8 cellular contexts compared by ENCODE assay signal in genomic region chr13:110714798-110715394, GRCh38. TPM values are rescaled to one million over a fixed set of nuclear protein-coding genes. Genes with fewer than 3 reads are reported as not detected.
A peak's percentile ranks its signal among the peaks of the same experiment; 100 is the strongest.
DNase-seq lines count a peak whose midpoint lies in the region; ATAC-seq, FAIRE-seq and TF ChIP-seq lines count a peak whose summit lies in the region.

No MANE protein-coding gene starts in this region.

- peak; percentile 67 for DNase-seq in activated CD4-positive, alpha-beta T cell treated with anti-CD3 and anti-CD28 coated beads for 36 hours
- DNase-seq in activated CD4-positive, alpha-beta T cell treated with anti-CD3 and anti-CD28 coated beads for 1 hour, result no peak
- DNase-seq in activated naive CD8-positive, alpha-beta T cell treated with anti-CD3 and anti-CD28 coated beads, Interleukin-2, amount 50 U/mL, for 24 hours, result peak; percentile 52
- DNase-seq in left ventricle myocardium inferior (peak; percentile 74), GM19239 (ENCODE audit: insufficient read length, low spot score) (no peak)

- no peak for FAIRE-seq in GM19239 (lab: Jason Lieb, UNC)

- no peak overlapping the region for H2AFZ ChIP-seq in OCI-LY1 (ENCODE audit: low read length)

- H3K4me2 ChIP-seq in OCI-LY1 (ENCODE audit: low read length), result peak overlapping the region; percentile 67

- H3K36me3 ChIP-seq in OCI-LY1 (ENCODE audit: insufficient read depth, low read length), result peaks cover 12% of the 10 kb centered on the region
- peaks cover 9% of the 10 kb centered on the region for H3K36me3 ChIP-seq in left ventricle myocardium inferior
- peaks cover 7% of the 10 kb centered on the region for H3K36me3 ChIP-seq in rectal smooth muscle tissue (ENCODE audit: control insufficient read depth, insufficient read depth, low read length)

- H3K27me3 Mint-ChIP-seq in activated CD4-positive, alpha-beta T cell treated with anti-CD3 and anti-CD28 coated beads for 36 hours, result no peaks in the 10 kb centered on the region
- H3K27me3 Mint-ChIP-seq in activated naive CD8-positive, alpha-beta T cell treated with anti-CD3 and anti-CD28 coated beads, Interleukin-2, amount 50 U/mL, for 24 hours, result peaks cover 3% of the 10 kb centered on the region

- peak overlapping the region; percentile 97 for H3K27ac Mint-ChIP-seq in activated CD4-positive, alpha-beta T cell treated with anti-CD3 and anti-CD28 coated beads for 36 hours
- H3K27ac Mint-ChIP-seq in activated naive CD8-positive, alpha-beta T cell treated with anti-CD3 and anti-CD28 coated beads, Interleukin-2, amount 50 U/mL, for 24 hours, result peak overlapping the region; percentile 95

- intact Hi-C loops in activated CD4-positive, alpha-beta T cell treated with anti-CD3 and anti-CD28 coated beads for 36 hours (cut with DNase I, micrococcal nuclease), result loop anchor here (1.0 to 10.0 kb wide), 9 partner anchors 9 to 930 kb away; partner anchors contain the start of genes ANKRD10 (in 2 of the 2), CARS2 (in 2 of the 2) and IRS2 (in 1 of the 2)
- intact Hi-C loops in left ventricle myocardium inferior (cut with micrococcal nuclease), result no loop called here

- peaks cover 8% of the 10 kb centered on the region; the same call in 1 of the 2 replicates for H4K20me1 ChIP-seq in OCI-LY1 (ENCODE audit: insufficient read depth, low read length)

- peaks cover 28% of the 10 kb centered on the region for H3K4me1 Mint-ChIP-seq in activated CD4-positive, alpha-beta T cell treated with anti-CD3 and anti-CD28 coated beads for 36 hours
- H3K4me1 Mint-ChIP-seq in activated naive CD8-positive, alpha-beta T cell treated with anti-CD3 and anti-CD28 coated beads, Interleukin-2, amount 50 U/mL, for 24 hours, result peaks cover 50% of the 10 kb centered on the region

- TF ChIP-seq CTCF in OCI-LY1 (IDR thresholded peaks at IDR 0.05; ENCODE audit: low read length) (no peak; the same call in 1 of the 2 replicates), left ventricle myocardium inferior (IDR thresholded peaks at IDR 0.05; ENCODE audit: borderline replicate concordance) (no peak)

- H3F3A ChIP-seq in OCI-LY1 (ENCODE audit: insufficient read depth, low read length), result no peaks in the 10 kb centered on the region; the same call in 1 of the 2 replicates

- peaks cover 46% of the 10 kb centered on the region for H3K79me2 ChIP-seq in OCI-LY1 (ENCODE audit: insufficient read depth, low read length)

- CTCF ChIA-PET in activated CD4-positive, alpha-beta T cell treated with anti-CD3 and anti-CD28 coated beads for 36 hours (lab: Charles Lee), result interaction anchor here (0.6 kb wide), 1 partner anchor 103 kb away, joined by 3 read pairs; no protein-coding TSS in a partner anchor

- H3K9me3 ChIP-seq in OCI-LY1 (ENCODE audit: low read length), result no peaks in the 10 kb centered on the region
- H3K9me3 ChIP-seq in left ventricle myocardium inferior (replicated peaks), result no peaks in the 10 kb centered on the region

- POLR2A ChIA-PET in activated CD4-positive, alpha-beta T cell treated with anti-CD3 and anti-CD28 coated beads for 36 hours (lab: Charles Lee), result interaction anchor here (0.6 to 1.5 kb wide), 9 partner anchors 9 to 971 kb away, joined by 3 to 15 read pairs (median 4); partner anchors contain the start of genes ANKRD10 and CARS2

- H3K9ac ChIP-seq in OCI-LY1 (ENCODE audit: low read length) (peak overlapping the region; percentile 88), rectal smooth muscle tissue (ENCODE audit: low read length) (peak overlapping the region; percentile 95)

- H3K4me3 Mint-ChIP-seq in activated CD4-positive, alpha-beta T cell treated with anti-CD3 and anti-CD28 coated beads for 36 hours, result peak overlapping the region; percentile 87
- peak overlapping the region; percentile 96 for H3K4me3 Mint-ChIP-seq in activated naive CD8-positive, alpha-beta T cell treated with anti-CD3 and anti-CD28 coated beads, Interleukin-2, amount 50 U/mL, for 24 hours

- no peaks in the 10 kb centered on the region for H3K9me3 Mint-ChIP-seq in activated CD4-positive, alpha-beta T cell treated with anti-CD3 and anti-CD28 coated beads for 36 hours (ENCODE audit: low read depth)
- H3K9me3 Mint-ChIP-seq in activated naive CD8-positive, alpha-beta T cell treated with anti-CD3 and anti-CD28 coated beads, Interleukin-2, amount 50 U/mL, for 24 hours, result no peaks in the 10 kb centered on the region

- peak overlapping the region; percentile 90 for H3K27ac ChIP-seq in OCI-LY1 (ENCODE audit: low read depth, low read length, poor library complexity, severe bottlenecking)
- peak overlapping the region; percentile 100 for H3K27ac ChIP-seq in left ventricle myocardium inferior (replicated peaks)
- H3K27ac ChIP-seq in rectal smooth muscle tissue (ENCODE audit: low read depth, low read length), result peak overlapping the region; percentile 99

- no peak for ATAC-seq in activated CD4-positive, alpha-beta T cell treated with anti-CD3 and anti-CD28 coated beads for 36 hours
- ATAC-seq in activated naive CD8-positive, alpha-beta T cell treated with anti-CD3 and anti-CD28 coated beads, Interleukin-2, amount 50 U/mL, for 24 hours, result no peak
- ATAC-seq in HG02870 (IDR thresholded peaks at IDR 0.05; ENCODE audit: unreplicated experiment), result no peak

- H3K9me2 ChIP-seq in OCI-LY1 (ENCODE audit: low read depth, low read length), result no peaks in the 10 kb centered on the region

- H3K4me1 ChIP-seq in OCI-LY1 (ENCODE audit: insufficient read depth, low read length, severe bottlenecking) (peaks cover 32% of the 10 kb centered on the region), left ventricle myocardium inferior (peaks cover 62% of the 10 kb centered on the region), rectal smooth muscle tissue (ENCODE audit: control insufficient read depth, insufficient read depth, low read length) (peaks cover 13% of the 10 kb centered on the region)

- H3K27me3 ChIP-seq in OCI-LY1 (ENCODE audit: insufficient read depth, low read length) (no peaks in the 10 kb centered on the region), left ventricle myocardium inferior (ENCODE audit: low read depth) (no peaks in the 10 kb centered on the region), rectal smooth muscle tissue (ENCODE audit: control insufficient read depth, insufficient read depth, low read length) (no peaks in the 10 kb centered on the region)

- peaks cover 14% of the 10 kb centered on the region for H3K36me3 Mint-ChIP-seq in activated CD4-positive, alpha-beta T cell treated with anti-CD3 and anti-CD28 coated beads for 36 hours (ENCODE audit: low read depth)
- peaks cover 13% of the 10 kb centered on the region for H3K36me3 Mint-ChIP-seq in activated naive CD8-positive, alpha-beta T cell treated with anti-CD3 and anti-CD28 coated beads, Interleukin-2, amount 50 U/mL, for 24 hours (ENCODE audit: low read depth)

- H3K4me3 ChIP-seq in OCI-LY1 (ENCODE audit: low read depth, low read length, poor library complexity, severe bottlenecking), result peak overlapping the region; percentile 78
- peak overlapping the region; percentile 82 for H3K4me3 ChIP-seq in left ventricle myocardium inferior
- peak overlapping the region; percentile 99 for H3K4me3 ChIP-seq in rectal smooth muscle tissue (ENCODE audit: low read length)

RNA-seq across cellular contexts. Expression of gene ING1, which starts 1.4 kb away (rescaled TPM):
- total RNA-seq in activated CD4-positive, alpha-beta T cell treated with anti-CD3 and anti-CD28 coated beads for 36 hours, result 10 to 100 TPM; 19.6 to 19.7 TPM
- total RNA-seq in left ventricle myocardium inferior, result 6.9 TPM

RNA-seq across cellular contexts. Expression of gene CARS2, which starts 9.0 kb away (rescaled TPM):
- total RNA-seq in activated CD4-positive, alpha-beta T cell treated with anti-CD3 and anti-CD28 coated beads for 36 hours, result 10 to 100 TPM; 52.1 to 55.8 TPM
- 52.8 TPM for total RNA-seq in left ventricle myocardium inferior

Comparison
In these comparisons a context has a peak if more than half of its experiments do, and no peak if none do; other contexts are left out.
1. DNase-seq: peak in activated CD4-positive, alpha-beta T cell treated with anti-CD3 and anti-CD28 coated beads for 36 hours (single experiment), activated naive CD8-positive, alpha-beta T cell treated with anti-CD3 and anti-CD28 coated beads, Interleukin-2, amount 50 U/mL, for 24 hours (single experiment) and left ventricle myocardium inferior (single experiment); none in activated CD4-positive, alpha-beta T cell treated with anti-CD3 and anti-CD28 coated beads for 1 hour (single experiment) and GM19239 (single experiment).
2. Peak in every context shown above with its lines, with median percentiles within 50 percentile points of each other: H3K27ac ChIP-seq and H3K4me3 ChIP-seq.